In genomic region chr1:29447368-29447767, GRCh38 we compare ENCODE assay signal across 25 cellular contexts.
"Had no signal": no experiment of that assay in that cellular context is flagged by ENCODE, and none has a peak within 500 bp of the region (broad histone marks: within the 10 kb centered on the region; RNA-seq: fewer than 3 reads in every experiment).

No MANE protein-coding gene starts in this region.

- H3K79me2 ChIP-seq: hepatocyte had no signal

- H3K9me3 ChIP-seq: colonic mucosa, esophagus muscularis mucosa, esophagus squamous epithelium, gastrocnemius medialis, gastroesophageal sphincter, heart left ventricle, heart right ventricle had no signal

- H3K4me2 ChIP-seq: hepatocyte had no signal

- H3K4me3 ChIP-seq: colonic mucosa, coronary artery, dorsolateral prefrontal cortex, esophagus muscularis mucosa, esophagus squamous epithelium, gastrocnemius medialis, gastroesophageal sphincter, heart left ventricle, heart right ventricle, hepatocyte had no signal

- ATAC-seq: effector memory CD8-positive, alpha-beta T cell; esophagus mucosa; foreskin keratinocyte; gastrocnemius medialis; gastroesophageal sphincter; heart left ventricle; heart right ventricle had no signal

- H3K27me3 ChIP-seq: colonic mucosa, hepatocyte had no signal

- DNase-seq: colonic mucosa; cortex of kidney; dermis blood vessel endothelial cell; dorsolateral prefrontal cortex; effector CD4-positive, alpha-beta T cell; effector CD8-positive, alpha-beta T cell; effector memory CD4-positive, alpha-beta T cell; effector memory CD8-positive, alpha-beta T cell; endodermal cell; erythroblast; esophagus squamous epithelium; foreskin fibroblast; foreskin keratinocyte; foreskin melanocyte; gastrocnemius medialis; glutamatergic neuron; head of caudate nucleus; heart left ventricle; heart right ventricle had no signal

- H2AFZ ChIP-seq: hepatocyte had no signal

- H3K36me3 ChIP-seq: colonic mucosa, esophagus muscularis mucosa, esophagus squamous epithelium, gastrocnemius medialis, gastroesophageal sphincter, heart left ventricle, heart right ventricle had no signal

- H3K27ac ChIP-seq: colonic mucosa, coronary artery, dorsolateral prefrontal cortex, epithelial cell of prostate, esophagus muscularis mucosa, esophagus squamous epithelium, foreskin keratinocyte, gastrocnemius medialis, gastroesophageal sphincter, heart left ventricle, heart right ventricle, hepatocyte had no signal

- H3K4me1 ChIP-seq: colonic mucosa, esophagus muscularis mucosa, esophagus squamous epithelium, foreskin keratinocyte, gastrocnemius medialis, gastroesophageal sphincter, heart left ventricle, heart right ventricle had no signal
